In the genomic region with DNA sequence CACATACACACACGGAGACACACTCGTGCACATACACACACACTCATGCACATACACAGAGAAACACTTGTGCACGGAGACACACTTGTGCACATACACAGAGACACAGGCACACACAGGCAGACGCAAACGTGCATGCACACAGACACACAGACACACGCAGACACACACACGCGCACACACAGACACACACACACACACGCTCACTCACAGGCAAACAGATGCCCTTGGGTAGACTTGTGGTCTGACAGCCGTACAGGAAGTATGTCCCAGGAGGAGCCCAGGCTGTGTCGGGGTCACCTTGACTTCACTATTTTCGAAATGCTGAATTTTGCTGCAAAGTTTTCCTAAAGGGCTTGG, we compare ENCODE assay signal across 13 cellular contexts.
DNase-seq lines count a peak whose midpoint lies in the region; ATAC-seq and TF ChIP-seq lines count a peak whose summit lies in the region.
"Had no signal": no experiment of that assay in that cellular context is flagged by ENCODE, and none has a peak within 500 bp of the region (broad histone marks: within the 10 kb centered on the region; RNA-seq: fewer than 3 reads in every experiment).

No MANE protein-coding gene starts in this region.

- H3K4me3 ChIP-seq in HEK293 (ENCODE audit: low read depth, low read length) (no peak overlapping the region), mucosa of descending colon (no peak overlapping the region), prostate gland (no peak overlapping the region)
- H3K4me3 ChIP-seq: adrenal gland, coronary artery, sigmoid colon had no signal

- H3K9me3 ChIP-seq in CD4-positive, alpha-beta T cell (ENCODE audit: control insufficient read depth, low read length) = no peaks in the 10 kb centered on the region
- H3K9me3 ChIP-seq in HEK293 (ENCODE audit: control insufficient read depth, insufficient read depth, low read depth, low read length) (no peaks in the 10 kb centered on the region), mucosa of descending colon (peaks cover 4% of the 10 kb centered on the region), prostate gland (no peaks in the 10 kb centered on the region)
- H3K9me3 ChIP-seq: adrenal gland, sigmoid colon had no signal

- no peaks in the 10 kb centered on the region for H3K9me3 Mint-ChIP-seq in CD4-positive, alpha-beta T cell
- H3K9me3 Mint-ChIP-seq in activated naive CD8-positive, alpha-beta T cell (ENCODE audit: low read depth) = no peaks in the 10 kb centered on the region

- H3K27me3 ChIP-seq in CD4-positive, alpha-beta T cell (ENCODE audit: control insufficient read depth, insufficient read depth, low read length) = no peaks in the 10 kb centered on the region
- H3K27me3 ChIP-seq in prostate gland (replicated peaks; ENCODE audit: insufficient read depth) = no peaks in the 10 kb centered on the region

- H3K36me3 Mint-ChIP-seq in CD4-positive, alpha-beta T cell (ENCODE audit: low read depth) = no peaks in the 10 kb centered on the region
- H3K36me3 Mint-ChIP-seq in activated naive CD8-positive, alpha-beta T cell = peaks cover 2% of the 10 kb centered on the region
- H3K36me3 Mint-ChIP-seq: stimulated activated memory B cell treated with anti-CD40 and anti-IgM and Interleukin-4, amounts not matched to agents 10 μg/mL and 1 μg/mL and 100 μg/mL, for 72 hours had no signal

- CTCF ChIA-PET in CD4-positive, alpha-beta T cell (lab: Charles Lee) = no interaction called here
- CTCF ChIA-PET in HEK293 (lab: Yijun Ruan, JAX) = no interaction called here

- H3K27me3 Mint-ChIP-seq in CD4-positive, alpha-beta T cell = no peaks in the 10 kb centered on the region
- H3K27me3 Mint-ChIP-seq in activated naive CD8-positive, alpha-beta T cell = no peaks in the 10 kb centered on the region

- no peaks in the 10 kb centered on the region for H3K4me1 ChIP-seq in HEK293 (ENCODE audit: control insufficient read depth, insufficient read depth, low read length)
- H3K4me1 ChIP-seq in mucosa of descending colon (ENCODE audit: low read depth) = no peaks in the 10 kb centered on the region
- no peaks in the 10 kb centered on the region for H3K4me1 ChIP-seq in prostate gland (replicated peaks)
- H3K4me1 ChIP-seq: adrenal gland had no signal

- POLR2A ChIA-PET in CD4-positive, alpha-beta T cell (lab: Charles Lee) = no interaction called here
- POLR2A ChIA-PET in HEK293 (lab: Yijun Ruan, JAX) = no interaction called here

- TF ChIP-seq CTCF in CD4-positive, alpha-beta T cell (IDR thresholded peaks at IDR 0.05) = no peak
- TF ChIP-seq CTCF in HEK293 (tag by site-specific recombination; IDR thresholded peaks at IDR 0.05) = no peak
- no peak for TF ChIP-seq CTCF in mucosa of descending colon (IDR thresholded peaks at IDR 0.05)
- no peak for TF ChIP-seq CTCF in prostate gland (IDR thresholded peaks at IDR 0.05)

- peak; percentile 48 for ATAC-seq in CD4-positive, alpha-beta T cell (ENCODE audit: poor library complexity)
- ATAC-seq in mucosa of descending colon (peak; percentile 9), GM21723 (IDR thresholded peaks at IDR 0.05; ENCODE audit: unreplicated experiment) (no peak)

- peaks cover 44% of the 10 kb centered on the region for H3K4me1 Mint-ChIP-seq in CD4-positive, alpha-beta T cell (ENCODE audit: low read depth)
- H3K4me1 Mint-ChIP-seq in activated naive CD8-positive, alpha-beta T cell (ENCODE audit: low read depth) = peaks cover 36% of the 10 kb centered on the region

- H3K27ac ChIP-seq in CD4-positive, alpha-beta T cell (ENCODE audit: low read depth, low read length) = peak overlapping the region; percentile 1
- H3K27ac ChIP-seq in HEK293 (ENCODE audit: extremely low read depth, low read depth, low read length) (no peak overlapping the region), prostate gland (no peak overlapping the region)
- H3K27ac ChIP-seq: adrenal gland, coronary artery, sigmoid colon had no signal

- H3K4me3 Mint-ChIP-seq in CD4-positive, alpha-beta T cell = peak overlapping the region; percentile 87
- H3K4me3 Mint-ChIP-seq in activated naive CD8-positive, alpha-beta T cell = peak overlapping the region; percentile 77
- H3K4me3 Mint-ChIP-seq: stimulated activated memory B cell treated with anti-CD40 and anti-IgM and Interleukin-4, amounts not matched to agents 10 μg/mL and 1 μg/mL and 100 μg/mL, for 72 hours had no signal

- no peak for TF ChIP-seq POLR2A in prostate gland (IDR thresholded peaks at IDR 0.05)

- 62% methylated on average over 12 of the region's 12 CpGs for WGBS in prostate gland

- no peak for DNase-seq in CD4-positive, alpha-beta T cell
- DNase-seq in mucosa of descending colon (no peak), prostate gland (ENCODE audit: low spot score) (no peak), hypothalamus (lab: John Stamatoyannopoulos, UW) (no peak)
- DNase-seq: IMR-90, NCI-H1436 treated with DMSO at 0.1 percent for 48 hours, sigmoid colon had no signal

- H3K36me3 ChIP-seq in HEK293 (ENCODE audit: control insufficient read depth in 2 of 2, insufficient read depth in 1 of 2, low read length in 2 of 2) (no peaks in the 10 kb centered on the region), mucosa of descending colon (ENCODE audit: low read depth) (no peaks in the 10 kb centered on the region), prostate gland (no peaks in the 10 kb centered on the region)
- H3K36me3 ChIP-seq: adrenal gland, sigmoid colon had no signal

- H3K27ac Mint-ChIP-seq in CD4-positive, alpha-beta T cell = peak overlapping the region; percentile 87
- H3K27ac Mint-ChIP-seq in activated naive CD8-positive, alpha-beta T cell = peak overlapping the region; percentile 24
- H3K27ac Mint-ChIP-seq: stimulated activated memory B cell treated with anti-CD40 and anti-IgM and Interleukin-4, amounts not matched to agents 10 μg/mL and 1 μg/mL and 100 μg/mL, for 72 hours had no signal

- intact Hi-C loops in CD4-positive, alpha-beta T cell (cut with DNase I, micrococcal nuclease) = loop anchor here in 1 of 2 experiments (5.0 to 10.0 kb wide), 2 partner anchors 240 to 268 kb away; no protein-coding TSS in a partner anchor
- intact Hi-C loops in mucosa of descending colon (cut with DNase I, micrococcal nuclease) (no loop called here), prostate gland (cut with DNase I) (loop anchor here (10.0 kb wide), 1 partner anchor 440 kb away; no protein-coding TSS in a partner anchor)

TF ChIP-seq in HEK293, 187 proteins besides CTCF, POLR2A, EP300 and RAD21:
- TF ChIP-seq SP7 (tag by site-specific recombination; IDR thresholded peaks at IDR 0.05) (no peak), ZNF239 (tag by site-specific recombination; IDR thresholded peaks at IDR 0.05) (no peak), ZNF169 (tag by site-specific recombination; IDR thresholded peaks at IDR 0.05) (no peak), ZNF354C (tag by site-specific recombination; IDR thresholded peaks at IDR 0.05; ENCODE audit: borderline replicate concordance, low read depth) (no peak), TRIM28 (IDR thresholded peaks at IDR 0.05; ENCODE audit: borderline replicate concordance, low read length) (peak; percentile 74; the same call in 1 of the 2 replicates), ZNF626 (tag by site-specific recombination; IDR thresholded peaks at IDR 0.05) (no peak), GLI4 (tag by site-specific recombination; IDR thresholded peaks at IDR 0.05) (no peak), ZNF791 (tag by site-specific recombination; IDR thresholded peaks at IDR 0.05) (0 out of 2 replicates have a peak, but pooled peaks have one; percentile 46), ZNF670 (tag by site-specific recombination; IDR thresholded peaks at IDR 0.05; ENCODE audit: low read depth) (0 out of 2 replicates have a peak, but pooled peaks have one; percentile 44)
- TF ChIP-seq, protein P1, sequence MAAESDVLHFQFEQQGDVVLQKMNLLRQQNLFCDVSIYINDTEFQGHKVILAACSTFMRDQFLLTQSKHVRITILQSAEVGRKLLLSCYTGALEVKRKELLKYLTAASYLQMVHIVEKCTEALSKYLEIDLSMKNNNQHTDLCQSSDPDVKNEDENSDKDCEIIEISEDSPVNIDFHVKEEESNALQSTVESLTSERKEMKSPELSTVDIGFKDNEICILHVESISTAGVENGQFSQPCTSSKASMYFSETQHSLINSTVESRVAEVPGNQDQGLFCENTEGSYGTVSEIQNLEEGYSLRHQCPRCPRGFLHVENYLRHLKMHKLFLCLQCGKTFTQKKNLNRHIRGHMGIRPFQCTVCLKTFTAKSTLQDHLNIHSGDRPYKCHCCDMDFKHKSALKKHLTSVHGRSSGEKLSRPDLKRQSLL (tag by site-specific recombination; IDR thresholded peaks at IDR 0.05) = no peak
- TF ChIP-seq, protein P2, sequence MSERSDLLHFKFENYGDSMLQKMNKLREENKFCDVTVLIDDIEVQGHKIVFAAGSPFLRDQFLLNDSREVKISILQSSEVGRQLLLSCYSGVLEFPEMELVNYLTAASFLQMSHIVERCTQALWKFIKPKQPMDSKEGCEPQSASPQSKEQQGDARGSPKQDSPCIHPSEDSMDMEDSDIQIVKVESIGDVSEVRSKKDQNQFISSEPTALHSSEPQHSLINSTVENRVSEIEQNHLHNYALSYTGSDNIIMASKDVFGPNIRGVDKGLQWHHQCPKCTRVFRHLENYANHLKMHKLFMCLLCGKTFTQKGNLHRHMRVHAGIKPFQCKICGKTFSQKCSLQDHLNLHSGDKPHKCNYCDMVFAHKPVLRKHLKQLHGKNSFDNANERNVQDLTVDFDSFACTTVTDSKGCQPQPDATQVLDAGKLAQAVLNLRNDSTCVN (tag by site-specific recombination; optimal IDR thresholded peaks at IDR 0.05) = peak; percentile 9
- TF ChIP-seq, protein P3, sequence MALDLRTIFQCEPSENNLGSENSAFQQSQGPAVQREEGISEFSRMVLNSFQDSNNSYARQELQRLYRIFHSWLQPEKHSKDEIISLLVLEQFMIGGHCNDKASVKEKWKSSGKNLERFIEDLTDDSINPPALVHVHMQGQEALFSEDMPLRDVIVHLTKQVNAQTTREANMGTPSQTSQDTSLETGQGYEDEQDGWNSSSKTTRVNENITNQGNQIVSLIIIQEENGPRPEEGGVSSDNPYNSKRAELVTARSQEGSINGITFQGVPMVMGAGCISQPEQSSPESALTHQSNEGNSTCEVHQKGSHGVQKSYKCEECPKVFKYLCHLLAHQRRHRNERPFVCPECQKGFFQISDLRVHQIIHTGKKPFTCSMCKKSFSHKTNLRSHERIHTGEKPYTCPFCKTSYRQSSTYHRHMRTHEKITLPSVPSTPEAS (tag by site-specific recombination; IDR thresholded peaks at IDR 0.05) = peak; percentile 86
